8 cellular contexts compared by ENCODE assay signal in the genomic region with DNA sequence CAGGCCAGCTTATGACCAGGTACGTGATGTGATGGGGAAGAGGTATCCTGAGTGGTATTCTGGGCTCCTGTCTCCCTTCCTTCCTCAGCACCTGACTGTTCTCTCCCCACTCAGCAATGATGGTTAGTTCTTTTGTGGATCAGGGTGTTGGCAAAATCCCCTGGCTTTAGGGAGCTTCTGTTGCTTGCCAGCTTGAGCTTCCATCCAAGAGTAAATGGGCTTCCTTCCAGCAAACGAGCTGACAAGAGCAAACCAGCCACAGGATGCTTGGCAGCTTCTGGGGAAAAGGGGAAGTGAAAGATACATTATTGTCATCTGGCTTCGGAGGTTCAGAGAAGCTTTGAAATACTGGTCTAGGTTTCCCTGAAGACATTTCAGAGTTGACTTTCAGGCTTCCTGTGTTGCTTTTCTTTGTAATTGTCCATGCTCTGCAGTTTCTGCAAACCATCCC. TPM values are rescaled to one million over a fixed set of nuclear protein-coding genes. Genes with fewer than 3 reads are reported as not detected.
A peak's percentile ranks its signal among the peaks of the same experiment; 100 is the strongest.
DNase-seq lines count a peak whose midpoint lies in the region; ATAC-seq and TF ChIP-seq lines count a peak whose summit lies in the region.

No MANE protein-coding gene starts in this region.

- H3K36me3 ChIP-seq in HCT116 (ENCODE audit: control insufficient read depth in 1 of 2, insufficient read depth in 2 of 2, low read length in 2 of 2) (peaks cover 44 to 80% of the 10 kb centered on the region in 2 experiments), subcutaneous abdominal adipose tissue (ENCODE audit: control insufficient read depth in 5 of 5, insufficient read depth in 5 of 5, low read length in 5 of 5) (peaks cover 0 to 5% (median 0%) of the 10 kb centered on the region in 5 donors)

- POLR2A ChIA-PET in HCT116 (lab: Charles Lee), result interaction anchor here (1.5 to 24.1 kb wide), 6 partner anchors 10 to 198 kb away, joined by 4 to 438 read pairs (median 8); a partner anchor contains a TSS

- TF ChIP-seq POLR2A in HCT116 (IDR thresholded peaks at IDR 0.05; ENCODE audit: borderline replicate concordance, extremely low read depth, insufficient read depth, insufficient read length), result no peak

- BruUV-seq in HCT116 (replicated peaks; lab: Mats Ljungman, UMichigan), result no TSS peak

- H3K9me3 Mint-ChIP-seq in activated CD4-positive, alpha-beta T cell treated with anti-CD3 and anti-CD28 coated beads, Interleukin-2, amount 10 ng/mL, durations not matched to agents 24 days and 14 days, result no peaks in the 10 kb centered on the region
- no peaks in the 10 kb centered on the region for H3K9me3 Mint-ChIP-seq in activated naive CD8-positive, alpha-beta T cell treated with anti-CD3 and anti-CD28 coated beads for 36 hours

- no peak for TF ChIP-seq RAD21 in HCT116 (IDR thresholded peaks at IDR 0.05; ENCODE audit: low read depth)

- H3K4me1 Mint-ChIP-seq in activated CD4-positive, alpha-beta T cell treated with anti-CD3 and anti-CD28 coated beads, Interleukin-2, amount 10 ng/mL, durations not matched to agents 24 days and 14 days, result peaks cover 78% of the 10 kb centered on the region
- peaks cover 75% of the 10 kb centered on the region for H3K4me1 Mint-ChIP-seq in activated naive CD8-positive, alpha-beta T cell treated with anti-CD3 and anti-CD28 coated beads for 36 hours

- no peak for TF ChIP-seq CTCF in HCT116 (IDR thresholded peaks at IDR 0.05 in 2 of 3, conservative IDR thresholded peaks at IDR 0.05 in 1 of 3; ENCODE audit: borderline replicate concordance in 1 of 3, insufficient read depth in 1 of 3, low read depth in 2 of 3, low read length in 2 of 3)

- H3K27me3 ChIP-seq in HCT116 (ENCODE audit: insufficient read depth, low read length), result no peaks in the 10 kb centered on the region
- peaks cover 0 to 19% (median 11%) of the 10 kb centered on the region in 5 donors for H3K27me3 ChIP-seq in subcutaneous abdominal adipose tissue (ENCODE audit: control insufficient read depth in 5 of 5, insufficient read depth in 4 of 5, low read length in 5 of 5)

- peaks cover 91% of the 10 kb centered on the region for H3K36me3 Mint-ChIP-seq in activated CD4-positive, alpha-beta T cell treated with anti-CD3 and anti-CD28 coated beads, Interleukin-2, amount 10 ng/mL, durations not matched to agents 24 days and 14 days (ENCODE audit: low read depth)
- peaks cover 86% of the 10 kb centered on the region for H3K36me3 Mint-ChIP-seq in activated naive CD8-positive, alpha-beta T cell treated with anti-CD3 and anti-CD28 coated beads for 36 hours

- H3K4me3 ChIP-seq in HCT116 (replicated peaks in 1 of 2; ENCODE audit: low read depth in 1 of 2, low read length in 2 of 2) (no peak overlapping the region), subcutaneous abdominal adipose tissue (ENCODE audit: low read depth in 1 of 5, low read length in 5 of 5) (peak overlapping the region in 2 of 5 donors; percentile 1 to 30)

- intact Hi-C loops in activated CD4-positive, alpha-beta T cell treated with anti-CD3 and anti-CD28 coated beads, Interleukin-2, amount 10 ng/mL, durations not matched to agents 24 days and 14 days (cut with micrococcal nuclease), result loop anchor here (2.0 to 10.0 kb wide), 2 partner anchors 362 to 416 kb away; a partner anchor contains a TSS
- intact Hi-C loops in HCT116 (cut with micrococcal nuclease), result loop anchor here (5.0 kb wide), 1 partner anchor 99 kb away; no protein-coding TSS in a partner anchor

- RAD21 ChIA-PET in HCT116 (lab: Charles Lee; ENCODE audit: low non-redundant PET in 1 of 2, low total read pairs in 2 of 2, uncharacterized antibody in 2 of 2, unreplicated experiment in 2 of 2), result interaction anchor here (0.5 to 1.0 kb wide), 2 partner anchors 27 to 198 kb away, joined by 3 read pairs; a partner anchor contains a TSS

- H3K9ac ChIP-seq in HCT116 (ENCODE audit: low read length), result peak overlapping the region; percentile 86; the same call in 1 of the 2 replicates
- no peak overlapping the region for H3K9ac ChIP-seq in subcutaneous abdominal adipose tissue (ENCODE audit: low read length in 5 of 5)

- peaks cover 100% of the 10 kb centered on the region for H3K79me2 ChIP-seq in HCT116 (ENCODE audit: insufficient read depth, low read length)

- H3K27ac ChIP-seq in HCT116 (ENCODE audit: low read depth, low read length) (no peak overlapping the region; the same call in 1 of the 2 replicates), subcutaneous abdominal adipose tissue (ENCODE audit: low read depth, low read length) (peak overlapping the region; percentile 77)

- H3K4me1 ChIP-seq in HCT116 (ENCODE audit: control insufficient read depth in 1 of 2, insufficient read depth in 2 of 2, low read length in 2 of 2) (peaks cover 45 to 62% of the 10 kb centered on the region in 2 experiments), subcutaneous abdominal adipose tissue (ENCODE audit: control insufficient read depth in 5 of 5, insufficient read depth in 5 of 5, low read length in 5 of 5) (peaks cover 23 to 95% (median 65%) of the 10 kb centered on the region in 5 donors)

- DNase-seq in activated CD4-positive, alpha-beta T cell treated with anti-CD3 and anti-CD28 coated beads, Interleukin-2, amount 10 ng/mL, durations not matched to agents 24 days and 14 days, result peak; percentile 84
- DNase-seq in activated CD4-positive, alpha-beta T cell treated with anti-CD3 and anti-CD28 coated beads, Interleukin-2, amount 50 U/mL, for 1 hour, result no peak
- DNase-seq in HCT116 (ENCODE audit: low read depth, low spot score) (no peak), NCI-H1092 (lab: John Stamatoyannopoulos, UW) (peak; percentile 77), hepatic stellate cell (ENCODE audit: low spot score) (peak; percentile 40)
- DNase-seq in activated naive CD8-positive, alpha-beta T cell treated with anti-CD3 and anti-CD28 coated beads for 36 hours, result no peak
- DNase-seq in NK-92 treated with Interleukin-12 subunit alpha and Interleukin-12 subunit beta, amount 100 ng/mL, for 24 hours (lab: John Stamatoyannopoulos, UW), result no peak

- peak overlapping the region; percentile 92 for H3K27ac Mint-ChIP-seq in activated CD4-positive, alpha-beta T cell treated with anti-CD3 and anti-CD28 coated beads, Interleukin-2, amount 10 ng/mL, durations not matched to agents 24 days and 14 days
- peak overlapping the region; percentile 94 for H3K27ac Mint-ChIP-seq in activated naive CD8-positive, alpha-beta T cell treated with anti-CD3 and anti-CD28 coated beads for 36 hours

- peak overlapping the region; percentile 90; the same call in 1 of the 2 replicates for H3K4me2 ChIP-seq in HCT116 (ENCODE audit: low read length)

- H2AFZ ChIP-seq in HCT116 (ENCODE audit: low read depth, low read length, poor library complexity, severe bottlenecking), result no peak overlapping the region

- no peak for ATAC-seq in HCT116

- H4K20me1 ChIP-seq in HCT116 (ENCODE audit: insufficient read depth), result peaks cover 69% of the 10 kb centered on the region; the same call in 1 of the 2 replicates

- CTCF ChIA-PET in HCT116 (lab: Charles Lee), result no interaction called here

- H3K9me3 ChIP-seq in HCT116 (ENCODE audit: control insufficient read depth in 1 of 2, insufficient read depth in 1 of 2, low read depth in 1 of 2, low read length in 2 of 2) (no peaks in the 10 kb centered on the region), subcutaneous abdominal adipose tissue (ENCODE audit: control insufficient read depth in 5 of 5, low read length in 5 of 5) (no peaks in the 10 kb centered on the region)

- H3K4me3 Mint-ChIP-seq in activated CD4-positive, alpha-beta T cell treated with anti-CD3 and anti-CD28 coated beads, Interleukin-2, amount 10 ng/mL, durations not matched to agents 24 days and 14 days, result peak overlapping the region; percentile 99
- peak overlapping the region; percentile 49 for H3K4me3 Mint-ChIP-seq in activated naive CD8-positive, alpha-beta T cell treated with anti-CD3 and anti-CD28 coated beads for 36 hours

- H3K9me2 ChIP-seq in HCT116 (ENCODE audit: insufficient read depth), result no peaks in the 10 kb centered on the region

- H3K27me3 Mint-ChIP-seq in activated CD4-positive, alpha-beta T cell treated with anti-CD3 and anti-CD28 coated beads, Interleukin-2, amount 10 ng/mL, durations not matched to agents 24 days and 14 days, result no peaks in the 10 kb centered on the region
- H3K27me3 Mint-ChIP-seq in activated naive CD8-positive, alpha-beta T cell treated with anti-CD3 and anti-CD28 coated beads for 36 hours, result no peaks in the 10 kb centered on the region

TF ChIP-seq in HCT116, 20 proteins besides CTCF, POLR2A, EP300 and RAD21:
- TF ChIP-seq EGR1 (IDR thresholded peaks at IDR 0.05; ENCODE audit: low read depth) (no peak), POLR2AphosphoS5 (IDR thresholded peaks at IDR 0.05; ENCODE audit: low read depth, low read length) (peak; percentile 64), EZH2phosphoT487 (IDR thresholded peaks at IDR 0.05; ENCODE audit: borderline replicate concordance) (no peak)
- TF ChIP-seq, protein P1, sequence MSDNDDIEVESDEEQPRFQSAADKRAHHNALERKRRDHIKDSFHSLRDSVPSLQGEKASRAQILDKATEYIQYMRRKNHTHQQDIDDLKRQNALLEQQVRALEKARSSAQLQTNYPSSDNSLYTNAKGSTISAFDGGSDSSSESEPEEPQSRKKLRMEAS (IDR thresholded peaks at IDR 0.05), result no peak
- TF ChIP-seq, protein P2, sequence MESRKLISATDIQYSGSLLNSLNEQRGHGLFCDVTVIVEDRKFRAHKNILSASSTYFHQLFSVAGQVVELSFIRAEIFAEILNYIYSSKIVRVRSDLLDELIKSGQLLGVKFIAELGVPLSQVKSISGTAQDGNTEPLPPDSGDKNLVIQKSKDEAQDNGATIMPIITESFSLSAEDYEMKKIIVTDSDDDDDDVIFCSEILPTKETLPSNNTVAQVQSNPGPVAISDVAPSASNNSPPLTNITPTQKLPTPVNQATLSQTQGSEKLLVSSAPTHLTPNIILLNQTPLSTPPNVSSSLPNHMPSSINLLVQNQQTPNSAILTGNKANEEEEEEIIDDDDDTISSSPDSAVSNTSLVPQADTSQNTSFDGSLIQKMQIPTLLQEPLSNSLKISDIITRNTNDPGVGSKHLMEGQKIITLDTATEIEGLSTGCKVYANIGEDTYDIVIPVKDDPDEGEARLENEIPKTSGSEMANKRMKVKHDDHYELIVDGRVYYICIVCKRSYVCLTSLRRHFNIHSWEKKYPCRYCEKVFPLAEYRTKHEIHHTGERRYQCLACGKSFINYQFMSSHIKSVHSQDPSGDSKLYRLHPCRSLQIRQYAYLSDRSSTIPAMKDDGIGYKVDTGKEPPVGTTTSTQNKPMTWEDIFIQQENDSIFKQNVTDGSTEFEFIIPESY (IDR thresholded peaks at IDR 0.05; ENCODE audit: extremely low read depth, insufficient replicate concordance, low read length), result no peak

RNA-seq across cellular contexts. Expression of a gene that starts 5.2 kb away (rescaled TPM):
- total RNA-seq in activated CD4-positive, alpha-beta T cell treated with anti-CD3 and anti-CD28 coated beads, Interleukin-2, amount 10 ng/mL, durations not matched to agents 24 days and 14 days, result 76.0 and 79.9 TPM in 2 replicates
- total RNA-seq in HCT116 (2021; ENCODE audit: unreplicated experiment), result 137 TPM
- polyA plus RNA-seq in HCT116 (2012), result 199 and 315 TPM in 2 replicates
- total RNA-seq in activated naive CD8-positive, alpha-beta T cell treated with anti-CD3 and anti-CD28 coated beads for 36 hours, result 10 to 100 TPM; 30.1 to 31.4 TPM

Comparison
In these comparisons a context has a peak if more than half of its experiments do, and no peak if none do; other contexts are left out.
1. DNase-seq: peak in activated CD4-positive, alpha-beta T cell treated with anti-CD3 and anti-CD28 coated beads, Interleukin-2, amount 10 ng/mL, durations not matched to agents 24 days and 14 days (single experiment), NCI-H1092 (single experiment) and hepatic stellate cell (single experiment); none in activated CD4-positive, alpha-beta T cell treated with anti-CD3 and anti-CD28 coated beads, Interleukin-2, amount 50 U/mL, for 1 hour (single experiment), HCT116 (single experiment), activated naive CD8-positive, alpha-beta T cell treated with anti-CD3 and anti-CD28 coated beads for 36 hours (single experiment) and NK-92 treated with Interleukin-12 subunit alpha and Interleukin-12 subunit beta, amount 100 ng/mL, for 24 hours (single experiment).